ENCODE assay signal across 1 cellular context in the genomic region with DNA sequence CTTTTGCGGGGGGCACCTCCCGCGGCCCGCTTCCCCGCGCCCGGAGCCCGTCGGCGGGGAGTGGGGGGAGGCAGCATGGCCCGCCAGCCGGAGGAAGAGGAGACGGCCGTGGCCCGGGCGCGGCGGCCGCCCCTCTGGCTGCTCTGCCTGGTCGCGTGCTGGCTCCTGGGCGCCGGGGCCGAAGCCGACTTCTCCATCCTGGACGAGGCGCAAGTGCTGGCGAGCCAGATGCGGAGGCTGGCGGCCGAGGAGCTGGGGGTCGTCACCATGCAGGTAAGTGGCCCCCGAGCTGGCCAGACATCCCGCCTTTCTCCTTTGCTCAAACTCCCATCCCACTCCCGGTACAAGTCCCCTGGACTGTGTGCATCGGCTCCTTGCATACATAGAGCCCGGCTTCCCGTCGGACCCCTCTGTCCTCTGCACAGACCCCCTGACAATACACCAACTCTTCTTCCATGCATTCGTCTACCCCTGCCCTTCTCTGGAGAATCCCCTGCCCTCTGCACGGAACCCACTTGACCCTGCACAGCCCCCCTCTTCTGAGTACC.
TF ChIP-seq lines count a peak whose summit lies in the region.

No MANE protein-coding gene starts in this region.

TF ChIP-seq in SK-N-SH, 30 proteins besides CTCF, POLR2A, EP300 and RAD21 (continued from another document):
- TF ChIP-seq, protein P1, sequence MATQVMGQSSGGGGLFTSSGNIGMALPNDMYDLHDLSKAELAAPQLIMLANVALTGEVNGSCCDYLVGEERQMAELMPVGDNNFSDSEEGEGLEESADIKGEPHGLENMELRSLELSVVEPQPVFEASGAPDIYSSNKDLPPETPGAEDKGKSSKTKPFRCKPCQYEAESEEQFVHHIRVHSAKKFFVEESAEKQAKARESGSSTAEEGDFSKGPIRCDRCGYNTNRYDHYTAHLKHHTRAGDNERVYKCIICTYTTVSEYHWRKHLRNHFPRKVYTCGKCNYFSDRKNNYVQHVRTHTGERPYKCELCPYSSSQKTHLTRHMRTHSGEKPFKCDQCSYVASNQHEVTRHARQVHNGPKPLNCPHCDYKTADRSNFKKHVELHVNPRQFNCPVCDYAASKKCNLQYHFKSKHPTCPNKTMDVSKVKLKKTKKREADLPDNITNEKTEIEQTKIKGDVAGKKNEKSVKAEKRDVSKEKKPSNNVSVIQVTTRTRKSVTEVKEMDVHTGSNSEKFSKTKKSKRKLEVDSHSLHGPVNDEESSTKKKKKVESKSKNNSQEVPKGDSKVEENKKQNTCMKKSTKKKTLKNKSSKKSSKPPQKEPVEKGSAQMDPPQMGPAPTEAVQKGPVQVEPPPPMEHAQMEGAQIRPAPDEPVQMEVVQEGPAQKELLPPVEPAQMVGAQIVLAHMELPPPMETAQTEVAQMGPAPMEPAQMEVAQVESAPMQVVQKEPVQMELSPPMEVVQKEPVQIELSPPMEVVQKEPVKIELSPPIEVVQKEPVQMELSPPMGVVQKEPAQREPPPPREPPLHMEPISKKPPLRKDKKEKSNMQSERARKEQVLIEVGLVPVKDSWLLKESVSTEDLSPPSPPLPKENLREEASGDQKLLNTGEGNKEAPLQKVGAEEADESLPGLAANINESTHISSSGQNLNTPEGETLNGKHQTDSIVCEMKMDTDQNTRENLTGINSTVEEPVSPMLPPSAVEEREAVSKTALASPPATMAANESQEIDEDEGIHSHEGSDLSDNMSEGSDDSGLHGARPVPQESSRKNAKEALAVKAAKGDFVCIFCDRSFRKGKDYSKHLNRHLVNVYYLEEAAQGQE (IDR thresholded peaks at IDR 0.05; ENCODE audit: low read depth, low read length), result no peak
TF ChIP-seq in SK-N-SH: peak in this region for 1.
